Comparison of ENCODE assay signal across 12 cellular contexts in genomic region chr12:85310456-85311076, GRCh38. TPM values are rescaled to one million over a fixed set of nuclear protein-coding genes. Genes with fewer than 3 reads are reported as not detected.
A peak's percentile ranks its signal among the peaks of the same experiment; 100 is the strongest.
DNase-seq lines count a peak whose midpoint lies in the region; ATAC-seq, FAIRE-seq and TF ChIP-seq lines count a peak whose summit lies in the region.
"Had no signal": no experiment of that assay in that cellular context is flagged by ENCODE, and none has a peak within 500 bp of the region (broad histone marks: within the 10 kb centered on the region; RNA-seq: fewer than 3 reads in every experiment).

No MANE protein-coding gene starts in this region.

- H3K9ac ChIP-seq in adipocyte (ENCODE audit: low read length) (no peak overlapping the region), kidney (ENCODE audit: low read length in 2 of 2) (no peak overlapping the region)

- H3K4me3 ChIP-seq in BE2C (ENCODE audit: low read depth, low read length) (no peak overlapping the region), adipocyte (ENCODE audit: low read length) (no peak overlapping the region), kidney (ENCODE audit: low read length in 2 of 2) (no peak overlapping the region)
- H3K4me3 ChIP-seq: vagina had no signal

- ATAC-seq in HG02970 (IDR thresholded peaks at IDR 0.05; ENCODE audit: low FRiP score, unreplicated experiment): no peak

- no peaks in the 10 kb centered on the region for H3K36me3 ChIP-seq in BE2C
- H3K36me3 ChIP-seq in adipocyte (ENCODE audit: control insufficient read depth, insufficient read depth, low read length, severe bottlenecking): no peaks in the 10 kb centered on the region
- H3K36me3 ChIP-seq in kidney (ENCODE audit: control insufficient read depth in 1 of 2, insufficient read depth in 2 of 2, low read length in 2 of 2): no peaks in the 10 kb centered on the region
- H3K36me3 ChIP-seq: vagina had no signal

- no peaks in the 10 kb centered on the region for H3K4me1 ChIP-seq in BE2C
- H3K4me1 ChIP-seq in adipocyte (ENCODE audit: control insufficient read depth, insufficient read depth, low read length): no peaks in the 10 kb centered on the region
- no peaks in the 10 kb centered on the region for H3K4me1 ChIP-seq in kidney (ENCODE audit: control insufficient read depth in 1 of 2, insufficient read depth in 1 of 2, low read depth in 1 of 2, low read length in 2 of 2)
- H3K4me1 ChIP-seq: vagina had no signal

- intact Hi-C loops in kidney (cut with DNase I) (no loop called here), head of caudate nucleus (cut with DNase I) (no loop called here)

- H3K9me3 ChIP-seq in BE2C (no peaks in the 10 kb centered on the region), adipocyte (ENCODE audit: control insufficient read depth, low read length) (no peaks in the 10 kb centered on the region), kidney (ENCODE audit: control insufficient read depth in 1 of 2, low read length in 2 of 2) (no peaks in the 10 kb centered on the region)
- H3K9me3 ChIP-seq: vagina had no signal

- H3K27me3 ChIP-seq in BE2C (peaks cover 22% of the 10 kb centered on the region), adipocyte (replicated peaks; ENCODE audit: control insufficient read depth, insufficient read depth, low read length) (peaks cover 14% of the 10 kb centered on the region)
- H3K27me3 ChIP-seq: vagina had no signal

- H3K27ac ChIP-seq in kidney (ENCODE audit: low read depth in 2 of 2, low read length in 2 of 2): no peak overlapping the region
- H3K27ac ChIP-seq: vagina had no signal

- peak; percentile 27 for FAIRE-seq in kidney (lab: Jason Lieb, UNC)

- peak; percentile 37 for TF ChIP-seq CTCF in BE2C (IDR thresholded peaks at IDR 0.05; ENCODE audit: low read depth, low read length)
- TF ChIP-seq CTCF in kidney (IDR thresholded peaks at IDR 0.05; ENCODE audit: borderline replicate concordance, extremely low read depth, insufficient read depth): no peak

- DNase-seq in BE2C: no peak
- peak; percentile 7 for DNase-seq in HCEC 1CT
- peak; percentile 52 for DNase-seq in adipocyte (ENCODE audit: low read depth)
- no peak for DNase-seq in kidney
- no peak for DNase-seq in NCI-H2029 treated with DMSO at 0.1 percent for 48 hours (lab: John Stamatoyannopoulos, UW)
- DNase-seq in head of caudate nucleus: no peak
- no peak for DNase-seq in SKM-1 (lab: John Stamatoyannopoulos, UW; ENCODE audit: unreplicated experiment)
- DNase-seq: activated T-cell treated with anti-CD3 and anti-CD28 coated beads, Interleukin-2, amount 50 U/mL, for 1 hour; stimulated activated CD4-positive, alpha-beta T cell treated with anti-CD3 and anti-CD28 coated beads, Interleukin-4, amount 100 ng/mL, for 24 hours had no signal

RNA-seq across cellular contexts. Expression of gene ALX1, which starts 30.5 kb away (rescaled TPM):
- not detected for polyA plus RNA-seq in BE2C (2012; ENCODE audit: insufficient read depth, insufficient read length, low read depth)
- total RNA-seq in kidney: 1.6 TPM
- polyA plus RNA-seq in kidney (ENCODE audit: insufficient read depth, low read depth, low replicate concordance): 0.90 TPM
- total RNA-seq: T-helper 1 cell treated with Interleukin-12 subunit alpha and Interleukin-12 subunit beta and Interleukin-4 antibody, amounts not matched to agents 30 ng/mL and 1 ng/mL, for 36 hours had no signal

Comparison
In these comparisons a context has a peak if more than half of its experiments do, and no peak if none do; other contexts are left out.
1. DNase-seq: peak in HCEC 1CT (single experiment) and adipocyte (single experiment); none in BE2C (single experiment), kidney (single experiment), NCI-H2029 treated with DMSO at 0.1 percent for 48 hours (single experiment), head of caudate nucleus (0 of 42) and SKM-1 (single experiment).